8 cellular contexts compared by ENCODE assay signal in genomic region chr2:24792874-24793751, GRCh38. TPM values are rescaled to one million over a fixed set of nuclear protein-coding genes. Genes with fewer than 3 reads are reported as not detected.
DNase-seq lines count a peak whose midpoint lies in the region; ATAC-seq and TF ChIP-seq lines count a peak whose summit lies in the region.

Gene CENPO (plus strand): TSS chr2:24793425. CDS start chr2:24793920, 495 bp downstream.
Gene PTRHD1 (minus strand): TSS chr2:24793391. CDS start chr2:24793377, 14 bp downstream.

- peaks cover 38% of the 10 kb centered on the region for H3K36me3 Mint-ChIP-seq in activated CD4-positive, alpha-beta T cell treated with anti-CD3 and anti-CD28 coated beads, Interleukin-2, amount 10 ng/mL, durations not matched to agents 24 days and 14 days (ENCODE audit: low read depth)

- TF ChIP-seq CTCF in C4-2B (conservative IDR thresholded peaks at IDR 0.05) (peak; percentile 65), coronary artery (IDR thresholded peaks at IDR 0.05) (peak; percentile 32)

- peaks cover 37% of the 10 kb centered on the region for H3K4me1 Mint-ChIP-seq in activated CD4-positive, alpha-beta T cell treated with anti-CD3 and anti-CD28 coated beads, Interleukin-2, amount 10 ng/mL, durations not matched to agents 24 days and 14 days

- peaks cover 2% of the 10 kb centered on the region for H3K27me3 Mint-ChIP-seq in activated CD4-positive, alpha-beta T cell treated with anti-CD3 and anti-CD28 coated beads, Interleukin-2, amount 10 ng/mL, durations not matched to agents 24 days and 14 days

- DNase-seq in NCI-H526 treated with DMSO at 0.1 percent for 48 hours (lab: John Stamatoyannopoulos, UW), result peak; percentile 96
- DNase-seq in activated CD4-positive, alpha-beta T cell treated with anti-CD3 and anti-CD28 coated beads, Interleukin-2, amount 10 ng/mL, durations not matched to agents 24 days and 14 days, result peak; percentile 98
- peak; percentile 96 for DNase-seq in coronary artery (ENCODE audit: low spot score)
- peak; percentile 97 to 98 for DNase-seq in left colon
- peak; percentile 95 for DNase-seq in stimulated activated CD4-positive, alpha-beta T cell treated with anti-CD3 and anti-CD28 coated beads, Interleukin-1b, Interleukin-23, amount 100 ng/mL, for 48 hours

- intact Hi-C loops in activated CD4-positive, alpha-beta T cell treated with anti-CD3 and anti-CD28 coated beads, Interleukin-2, amount 10 ng/mL, durations not matched to agents 24 days and 14 days (cut with micrococcal nuclease), result loop anchor here (2.0 to 5.0 kb wide), 5 partner anchors 34 to 302 kb away; partner anchors contain the start of genes DNAJC27, EFR3B and NCOA1
- intact Hi-C loops in left colon (cut with DNase I, micrococcal nuclease), result no loop called here

- H3K4me3 ChIP-seq in coronary artery, result peak within 1 kb of the TSS; percentile 88

- peaks cover 6% of the 10 kb centered on the region for H3K9me3 Mint-ChIP-seq in activated CD4-positive, alpha-beta T cell treated with anti-CD3 and anti-CD28 coated beads, Interleukin-2, amount 10 ng/mL, durations not matched to agents 24 days and 14 days

- ATAC-seq in GM19328 (IDR thresholded peaks at IDR 0.05; ENCODE audit: unreplicated experiment) (peak; percentile 95), HG03520 (IDR thresholded peaks at IDR 0.05; ENCODE audit: unreplicated experiment) (peak; percentile 87), left colon (peak; percentile 95)

- H3K4me3 Mint-ChIP-seq in activated CD4-positive, alpha-beta T cell treated with anti-CD3 and anti-CD28 coated beads, Interleukin-2, amount 10 ng/mL, durations not matched to agents 24 days and 14 days, result peak within 1 kb of the TSS; percentile 98

- H3K27ac Mint-ChIP-seq in activated CD4-positive, alpha-beta T cell treated with anti-CD3 and anti-CD28 coated beads, Interleukin-2, amount 10 ng/mL, durations not matched to agents 24 days and 14 days, result peak within 1 kb of the TSS; percentile 99

- H3K27ac ChIP-seq in C4-2B (peak within 1 kb of the TSS; percentile 95), coronary artery (peak within 1 kb of the TSS; percentile 96 to 98)

RNA-seq across cellular contexts. Expression of gene CENPO, which starts in this region (rescaled TPM):
- 44.0 and 45.9 TPM in 2 replicates for total RNA-seq in activated CD4-positive, alpha-beta T cell treated with anti-CD3 and anti-CD28 coated beads, Interleukin-2, amount 10 ng/mL, durations not matched to agents 24 days and 14 days
- 10 to 100 TPM in 1 of 2 donors, 1 to 10 TPM in 1; 9.8 to 10.8 TPM for total RNA-seq in left colon

RNA-seq across cellular contexts. Expression of gene PTRHD1, which starts in this region (rescaled TPM):
- 21.7 and 22.2 TPM in 2 replicates for total RNA-seq in activated CD4-positive, alpha-beta T cell treated with anti-CD3 and anti-CD28 coated beads, Interleukin-2, amount 10 ng/mL, durations not matched to agents 24 days and 14 days
- 10 to 100 TPM; 45.0 to 48.3 TPM for total RNA-seq in left colon

Comparison
In these comparisons a context has a peak if more than half of its experiments do, and no peak if none do; other contexts are left out.
1. Peak in every context shown above with its lines: DNase-seq, ATAC-seq, H3K4me3 ChIP-seq and H3K27ac ChIP-seq.